ENCODE assay signal across 1 cellular context in the genomic region with DNA sequence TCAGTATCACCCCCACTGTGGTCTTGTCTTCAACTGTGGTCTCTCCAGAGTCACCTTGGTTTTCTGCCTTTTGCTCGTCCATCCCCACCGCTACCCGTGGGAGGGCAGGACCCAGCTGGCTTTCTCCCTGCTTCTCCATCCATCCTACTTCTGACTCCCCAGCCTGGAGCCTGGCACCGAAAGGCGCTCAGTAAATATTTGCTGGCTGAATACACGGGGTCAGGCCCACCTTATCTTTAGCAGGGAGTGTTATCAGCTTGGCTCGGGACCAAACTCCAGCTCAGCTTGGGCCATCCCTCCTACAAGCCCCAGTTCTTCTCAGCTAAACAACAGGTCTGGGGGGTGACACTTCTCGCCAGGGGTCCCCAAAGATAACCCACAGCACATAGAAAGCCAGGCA.
TF ChIP-seq lines count a peak whose summit lies in the region.

No MANE protein-coding gene starts in this region.

TF ChIP-seq in liver, 16 proteins besides CTCF, POLR2A, EP300 and RAD21:
- peak; percentile 45 to 57 for TF ChIP-seq RXRA (IDR thresholded peaks at IDR 0.05)
- no peak for TF ChIP-seq YY1 (IDR thresholded peaks at IDR 0.05)
- TF ChIP-seq HNF4A (conservative IDR thresholded peaks at IDR 0.05): peak; percentile 21 to 27
- peak; percentile 14 for TF ChIP-seq SP1 (IDR thresholded peaks at IDR 0.05)
- TF ChIP-seq EGR1 (IDR thresholded peaks at IDR 0.05; ENCODE audit: low read depth in 2 of 2): no peak
- TF ChIP-seq HNF4G (IDR thresholded peaks at IDR 0.05): no peak
- no peak for TF ChIP-seq MAX (IDR thresholded peaks at IDR 0.05)
- peak; percentile 30 for TF ChIP-seq FOXA2 (IDR thresholded peaks at IDR 0.05)
- TF ChIP-seq FOXA1 (IDR thresholded peaks at IDR 0.05): peak; percentile 22
- TF ChIP-seq, protein P1, sequence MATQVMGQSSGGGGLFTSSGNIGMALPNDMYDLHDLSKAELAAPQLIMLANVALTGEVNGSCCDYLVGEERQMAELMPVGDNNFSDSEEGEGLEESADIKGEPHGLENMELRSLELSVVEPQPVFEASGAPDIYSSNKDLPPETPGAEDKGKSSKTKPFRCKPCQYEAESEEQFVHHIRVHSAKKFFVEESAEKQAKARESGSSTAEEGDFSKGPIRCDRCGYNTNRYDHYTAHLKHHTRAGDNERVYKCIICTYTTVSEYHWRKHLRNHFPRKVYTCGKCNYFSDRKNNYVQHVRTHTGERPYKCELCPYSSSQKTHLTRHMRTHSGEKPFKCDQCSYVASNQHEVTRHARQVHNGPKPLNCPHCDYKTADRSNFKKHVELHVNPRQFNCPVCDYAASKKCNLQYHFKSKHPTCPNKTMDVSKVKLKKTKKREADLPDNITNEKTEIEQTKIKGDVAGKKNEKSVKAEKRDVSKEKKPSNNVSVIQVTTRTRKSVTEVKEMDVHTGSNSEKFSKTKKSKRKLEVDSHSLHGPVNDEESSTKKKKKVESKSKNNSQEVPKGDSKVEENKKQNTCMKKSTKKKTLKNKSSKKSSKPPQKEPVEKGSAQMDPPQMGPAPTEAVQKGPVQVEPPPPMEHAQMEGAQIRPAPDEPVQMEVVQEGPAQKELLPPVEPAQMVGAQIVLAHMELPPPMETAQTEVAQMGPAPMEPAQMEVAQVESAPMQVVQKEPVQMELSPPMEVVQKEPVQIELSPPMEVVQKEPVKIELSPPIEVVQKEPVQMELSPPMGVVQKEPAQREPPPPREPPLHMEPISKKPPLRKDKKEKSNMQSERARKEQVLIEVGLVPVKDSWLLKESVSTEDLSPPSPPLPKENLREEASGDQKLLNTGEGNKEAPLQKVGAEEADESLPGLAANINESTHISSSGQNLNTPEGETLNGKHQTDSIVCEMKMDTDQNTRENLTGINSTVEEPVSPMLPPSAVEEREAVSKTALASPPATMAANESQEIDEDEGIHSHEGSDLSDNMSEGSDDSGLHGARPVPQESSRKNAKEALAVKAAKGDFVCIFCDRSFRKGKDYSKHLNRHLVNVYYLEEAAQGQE (IDR thresholded peaks at IDR 0.05): no peak
- no peak for TF ChIP-seq GABPA (IDR thresholded peaks at IDR 0.05 in 1 of 2, conservative IDR thresholded peaks at IDR 0.05 in 1 of 2)
- peak; percentile 70 for TF ChIP-seq NR2F2 (IDR thresholded peaks at IDR 0.05)
